Comparison of ENCODE assay signal across 1 cellular context in genomic region chr15:40929730-40930429, GRCh38.
TF ChIP-seq lines count a peak whose summit lies in the region.

No MANE protein-coding gene starts in this region.

TF ChIP-seq in K562, 482 proteins besides CTCF, POLR2A, EP300 and RAD21 (continued from another document and continues in another):
- 0 out of 2 replicates have a peak, but pooled peaks have one; percentile 39 for TF ChIP-seq SAFB (IDR thresholded peaks at IDR 0.05; ENCODE audit: borderline replicate concordance, low read depth, low read length)
- TF ChIP-seq NR2C2 (CRISPR knock-in tag; IDR thresholded peaks at IDR 0.05), result no peak
- TF ChIP-seq NR2C2 (tag; IDR thresholded peaks at IDR 0.05), result no peak
- no peak for TF ChIP-seq DIDO1 (tag; IDR thresholded peaks at IDR 0.05; ENCODE audit: low read depth)
- TF ChIP-seq, protein P1, sequence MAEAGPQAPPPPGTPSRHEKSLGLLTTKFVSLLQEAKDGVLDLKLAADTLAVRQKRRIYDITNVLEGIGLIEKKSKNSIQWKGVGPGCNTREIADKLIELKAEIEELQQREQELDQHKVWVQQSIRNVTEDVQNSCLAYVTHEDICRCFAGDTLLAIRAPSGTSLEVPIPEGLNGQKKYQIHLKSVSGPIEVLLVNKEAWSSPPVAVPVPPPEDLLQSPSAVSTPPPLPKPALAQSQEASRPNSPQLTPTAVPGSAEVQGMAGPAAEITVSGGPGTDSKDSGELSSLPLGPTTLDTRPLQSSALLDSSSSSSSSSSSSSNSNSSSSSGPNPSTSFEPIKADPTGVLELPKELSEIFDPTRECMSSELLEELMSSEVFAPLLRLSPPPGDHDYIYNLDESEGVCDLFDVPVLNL (CRISPR knock-in tag; IDR thresholded peaks at IDR 0.05; ENCODE audit: low read depth), result 0 out of 2 replicates have a peak, but pooled peaks have one; percentile 31
- no peak for TF ChIP-seq E2F3 (CRISPR knock-in tag; IDR thresholded peaks at IDR 0.05)
- TF ChIP-seq RHOXF2B (CRISPR knock-in tag; conservative IDR thresholded peaks at IDR 0.05), result no peak
- no peak for TF ChIP-seq ZSCAN32 (CRISPR knock-in tag; IDR thresholded peaks at IDR 0.05)
- peak; percentile 20; the same call in 1 of the 2 replicates for TF ChIP-seq MBD2 (IDR thresholded peaks at IDR 0.05; ENCODE audit: borderline replicate concordance, low read depth)
- no peak for TF ChIP-seq BCL6 (CRISPR knock-in tag; IDR thresholded peaks at IDR 0.05)
- no peak for TF ChIP-seq SOX6 (IDR thresholded peaks at IDR 0.05)
- TF ChIP-seq, protein P2, sequence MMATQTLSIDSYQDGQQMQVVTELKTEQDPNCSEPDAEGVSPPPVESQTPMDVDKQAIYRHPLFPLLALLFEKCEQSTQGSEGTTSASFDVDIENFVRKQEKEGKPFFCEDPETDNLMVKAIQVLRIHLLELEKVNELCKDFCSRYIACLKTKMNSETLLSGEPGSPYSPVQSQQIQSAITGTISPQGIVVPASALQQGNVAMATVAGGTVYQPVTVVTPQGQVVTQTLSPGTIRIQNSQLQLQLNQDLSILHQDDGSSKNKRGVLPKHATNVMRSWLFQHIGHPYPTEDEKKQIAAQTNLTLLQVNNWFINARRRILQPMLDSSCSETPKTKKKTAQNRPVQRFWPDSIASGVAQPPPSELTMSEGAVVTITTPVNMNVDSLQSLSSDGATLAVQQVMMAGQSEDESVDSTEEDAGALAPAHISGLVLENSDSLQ (IDR thresholded peaks at IDR 0.05), result no peak
- TF ChIP-seq ZBTB9 (CRISPR knock-in tag; IDR thresholded peaks at IDR 0.05), result no peak
- TF ChIP-seq PCBP2 (IDR thresholded peaks at IDR 0.05; ENCODE audit: low read depth, low read length, poor library complexity, severe bottlenecking), result no peak
- no peak for TF ChIP-seq E2F6 (IDR thresholded peaks at IDR 0.05; ENCODE audit: borderline replicate concordance in 1 of 2, extremely low read depth in 1 of 2, insufficient read depth in 1 of 2, insufficient read length in 1 of 2, low read depth in 1 of 2, low read length in 1 of 2, poor library complexity in 1 of 2, severe bottlenecking in 1 of 2)
- TF ChIP-seq, protein P3, sequence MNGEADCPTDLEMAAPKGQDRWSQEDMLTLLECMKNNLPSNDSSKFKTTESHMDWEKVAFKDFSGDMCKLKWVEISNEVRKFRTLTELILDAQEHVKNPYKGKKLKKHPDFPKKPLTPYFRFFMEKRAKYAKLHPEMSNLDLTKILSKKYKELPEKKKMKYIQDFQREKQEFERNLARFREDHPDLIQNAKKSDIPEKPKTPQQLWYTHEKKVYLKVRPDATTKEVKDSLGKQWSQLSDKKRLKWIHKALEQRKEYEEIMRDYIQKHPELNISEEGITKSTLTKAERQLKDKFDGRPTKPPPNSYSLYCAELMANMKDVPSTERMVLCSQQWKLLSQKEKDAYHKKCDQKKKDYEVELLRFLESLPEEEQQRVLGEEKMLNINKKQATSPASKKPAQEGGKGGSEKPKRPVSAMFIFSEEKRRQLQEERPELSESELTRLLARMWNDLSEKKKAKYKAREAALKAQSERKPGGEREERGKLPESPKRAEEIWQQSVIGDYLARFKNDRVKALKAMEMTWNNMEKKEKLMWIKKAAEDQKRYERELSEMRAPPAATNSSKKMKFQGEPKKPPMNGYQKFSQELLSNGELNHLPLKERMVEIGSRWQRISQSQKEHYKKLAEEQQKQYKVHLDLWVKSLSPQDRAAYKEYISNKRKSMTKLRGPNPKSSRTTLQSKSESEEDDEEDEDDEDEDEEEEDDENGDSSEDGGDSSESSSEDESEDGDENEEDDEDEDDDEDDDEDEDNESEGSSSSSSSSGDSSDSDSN (IDR thresholded peaks at IDR 0.05; ENCODE audit: borderline replicate concordance in 1 of 2, low read depth in 2 of 2, low read length in 2 of 2), result peak; percentile 85 to 94; a peak in 2 of 4 replicates
- no peak for TF ChIP-seq GTF2E2 (tag; IDR thresholded peaks at IDR 0.05)
- no peak for TF ChIP-seq HMGN3 (IDR thresholded peaks at IDR 0.05; ENCODE audit: borderline replicate concordance, extremely low read depth, insufficient read length, low read depth, low read length)
- TF ChIP-seq MAX (CRISPR knock-in tag; IDR thresholded peaks at IDR 0.05), result no peak
- TF ChIP-seq TRIM24 (IDR thresholded peaks at IDR 0.05), result no peak
- no peak for TF ChIP-seq POLR2AphosphoS5 (IDR thresholded peaks at IDR 0.05; ENCODE audit: control insufficient read depth, insufficient read depth, low read depth, low read length)
- no peak for TF ChIP-seq CBFA2T2 (conservative IDR thresholded peaks at IDR 0.05)
- TF ChIP-seq CSDE1 (IDR thresholded peaks at IDR 0.05), result no peak
- no peak for TF ChIP-seq ARID1B (IDR thresholded peaks at IDR 0.05)
- TF ChIP-seq ZZZ3 (IDR thresholded peaks at IDR 0.05), result no peak
- no peak for TF ChIP-seq ZNF57 (CRISPR knock-in tag; IDR thresholded peaks at IDR 0.05)
- no peak for TF ChIP-seq HOMEZ (CRISPR knock-in tag; IDR thresholded peaks at IDR 0.05)
- TF ChIP-seq ZNF280A (IDR thresholded peaks at IDR 0.05; ENCODE audit: low read depth, partially characterized antibody), result no peak
- TF ChIP-seq ZC3H4 (CRISPR knock-in tag; IDR thresholded peaks at IDR 0.05; ENCODE audit: borderline replicate concordance), result no peak
- TF ChIP-seq FOXP1 (CRISPR knock-in tag; IDR thresholded peaks at IDR 0.05), result no peak
- no peak for TF ChIP-seq MTF1 (CRISPR knock-in tag; IDR thresholded peaks at IDR 0.05; ENCODE audit: borderline replicate concordance)
- TF ChIP-seq MAZ (CRISPR knock-in tag; conservative IDR thresholded peaks at IDR 0.05 in 1 of 2, IDR thresholded peaks at IDR 0.05 in 1 of 2), result no peak
- no peak for TF ChIP-seq FOXJ3 (CRISPR knock-in tag; IDR thresholded peaks at IDR 0.05)
- TF ChIP-seq POLR3G (IDR thresholded peaks at IDR 0.05; ENCODE audit: extremely low read depth, insufficient read length, insufficient replicate concordance), result no peak
- peak; percentile 75; the same call in 1 of the 2 replicates for TF ChIP-seq HDAC6 (IDR thresholded peaks at IDR 0.05; ENCODE audit: low read depth, low read length)
- TF ChIP-seq, protein P4, sequence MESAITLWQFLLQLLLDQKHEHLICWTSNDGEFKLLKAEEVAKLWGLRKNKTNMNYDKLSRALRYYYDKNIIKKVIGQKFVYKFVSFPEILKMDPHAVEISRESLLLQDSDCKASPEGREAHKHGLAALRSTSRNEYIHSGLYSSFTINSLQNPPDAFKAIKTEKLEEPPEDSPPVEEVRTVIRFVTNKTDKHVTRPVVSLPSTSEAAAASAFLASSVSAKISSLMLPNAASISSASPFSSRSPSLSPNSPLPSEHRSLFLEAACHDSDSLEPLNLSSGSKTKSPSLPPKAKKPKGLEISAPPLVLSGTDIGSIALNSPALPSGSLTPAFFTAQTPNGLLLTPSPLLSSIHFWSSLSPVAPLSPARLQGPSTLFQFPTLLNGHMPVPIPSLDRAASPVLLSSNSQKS (CRISPR knock-in tag; IDR thresholded peaks at IDR 0.05), result no peak
- no peak for TF ChIP-seq NUFIP1 (IDR thresholded peaks at IDR 0.05; ENCODE audit: partially characterized antibody)
- no peak for TF ChIP-seq TGIF2 (CRISPR knock-in tag; IDR thresholded peaks at IDR 0.05)
- TF ChIP-seq POLR2G (IDR thresholded peaks at IDR 0.05; ENCODE audit: low read depth, low read length), result no peak
- TF ChIP-seq NCOA2 (IDR thresholded peaks at IDR 0.05; ENCODE audit: partially characterized antibody in 2 of 2), result no peak
- TF ChIP-seq KLF6 (CRISPR knock-in tag; IDR thresholded peaks at IDR 0.05; ENCODE audit: borderline replicate concordance), result no peak
- TF ChIP-seq, protein P5, sequence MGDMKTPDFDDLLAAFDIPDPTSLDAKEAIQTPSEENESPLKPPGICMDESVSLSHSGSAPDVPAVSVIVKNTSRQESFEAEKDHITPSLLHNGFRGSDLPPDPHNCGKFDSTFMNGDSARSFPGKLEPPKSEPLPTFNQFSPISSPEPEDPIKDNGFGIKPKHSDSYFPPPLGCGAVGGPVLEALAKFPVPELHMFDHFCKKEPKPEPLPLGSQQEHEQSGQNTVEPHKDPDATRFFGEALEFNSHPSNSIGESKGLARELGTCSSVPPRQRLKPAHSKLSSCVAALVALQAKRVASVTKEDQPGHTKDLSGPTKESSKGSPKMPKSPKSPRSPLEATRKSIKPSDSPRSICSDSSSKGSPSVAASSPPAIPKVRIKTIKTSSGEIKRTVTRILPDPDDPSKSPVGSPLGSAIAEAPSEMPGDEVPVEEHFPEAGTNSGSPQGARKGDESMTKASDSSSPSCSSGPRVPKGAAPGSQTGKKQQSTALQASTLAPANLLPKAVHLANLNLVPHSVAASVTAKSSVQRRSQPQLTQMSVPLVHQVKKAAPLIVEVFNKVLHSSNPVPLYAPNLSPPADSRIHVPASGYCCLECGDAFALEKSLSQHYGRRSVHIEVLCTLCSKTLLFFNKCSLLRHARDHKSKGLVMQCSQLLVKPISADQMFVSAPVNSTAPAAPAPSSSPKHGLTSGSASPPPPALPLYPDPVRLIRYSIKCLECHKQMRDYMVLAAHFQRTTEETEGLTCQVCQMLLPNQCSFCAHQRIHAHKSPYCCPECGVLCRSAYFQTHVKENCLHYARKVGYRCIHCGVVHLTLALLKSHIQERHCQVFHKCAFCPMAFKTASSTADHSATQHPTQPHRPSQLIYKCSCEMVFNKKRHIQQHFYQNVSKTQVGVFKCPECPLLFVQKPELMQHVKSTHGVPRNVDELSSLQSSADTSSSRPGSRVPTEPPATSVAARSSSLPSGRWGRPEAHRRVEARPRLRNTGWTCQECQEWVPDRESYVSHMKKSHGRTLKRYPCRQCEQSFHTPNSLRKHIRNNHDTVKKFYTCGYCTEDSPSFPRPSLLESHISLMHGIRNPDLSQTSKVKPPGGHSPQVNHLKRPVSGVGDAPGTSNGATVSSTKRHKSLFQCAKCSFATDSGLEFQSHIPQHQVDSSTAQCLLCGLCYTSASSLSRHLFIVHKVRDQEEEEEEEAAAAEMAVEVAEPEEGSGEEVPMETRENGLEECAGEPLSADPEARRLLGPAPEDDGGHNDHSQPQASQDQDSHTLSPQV (IDR thresholded peaks at IDR 0.05), result no peak
- no peak; a peak in 1 of 4 replicates for TF ChIP-seq ETV6 (IDR thresholded peaks at IDR 0.05; ENCODE audit: borderline replicate concordance in 1 of 2, low read depth in 2 of 2, low read length in 1 of 2)
- TF ChIP-seq ETV6 (CRISPR knock-in tag; IDR thresholded peaks at IDR 0.05; ENCODE audit: borderline replicate concordance), result no peak
- TF ChIP-seq, protein P6, sequence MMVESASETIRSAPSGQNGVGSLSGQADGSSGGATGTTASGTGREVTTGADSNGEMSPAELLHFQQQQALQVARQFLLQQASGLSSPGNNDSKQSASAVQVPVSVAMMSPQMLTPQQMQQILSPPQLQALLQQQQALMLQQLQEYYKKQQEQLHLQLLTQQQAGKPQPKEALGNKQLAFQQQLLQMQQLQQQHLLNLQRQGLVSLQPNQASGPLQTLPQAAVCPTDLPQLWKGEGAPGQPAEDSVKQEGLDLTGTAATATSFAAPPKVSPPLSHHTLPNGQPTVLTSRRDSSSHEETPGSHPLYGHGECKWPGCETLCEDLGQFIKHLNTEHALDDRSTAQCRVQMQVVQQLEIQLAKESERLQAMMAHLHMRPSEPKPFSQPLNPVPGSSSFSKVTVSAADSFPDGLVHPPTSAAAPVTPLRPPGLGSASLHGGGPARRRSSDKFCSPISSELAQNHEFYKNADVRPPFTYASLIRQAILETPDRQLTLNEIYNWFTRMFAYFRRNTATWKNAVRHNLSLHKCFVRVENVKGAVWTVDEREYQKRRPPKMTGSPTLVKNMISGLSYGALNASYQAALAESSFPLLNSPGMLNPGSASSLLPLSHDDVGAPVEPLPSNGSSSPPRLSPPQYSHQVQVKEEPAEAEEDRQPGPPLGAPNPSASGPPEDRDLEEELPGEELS (CRISPR knock-in tag; IDR thresholded peaks at IDR 0.05; ENCODE audit: borderline replicate concordance), result no peak
- TF ChIP-seq CCNT2 (IDR thresholded peaks at IDR 0.05; ENCODE audit: borderline replicate concordance, extremely low read depth, insufficient read length, low read depth, low read length), result no peak
- TF ChIP-seq SAFB2 (IDR thresholded peaks at IDR 0.05; ENCODE audit: borderline replicate concordance, low read depth, low read length, severe bottlenecking), result no peak
- no peak for TF ChIP-seq SREBF1 (IDR thresholded peaks at IDR 0.05; ENCODE audit: borderline replicate concordance, low read depth, low read length)
- TF ChIP-seq ERF (CRISPR knock-in tag; IDR thresholded peaks at IDR 0.05), result no peak
- TF ChIP-seq SRSF3 (IDR thresholded peaks at IDR 0.05; ENCODE audit: insufficient read depth, low read length), result no peak
